ENCODE assay signal across 1 cellular context in the genomic region with DNA sequence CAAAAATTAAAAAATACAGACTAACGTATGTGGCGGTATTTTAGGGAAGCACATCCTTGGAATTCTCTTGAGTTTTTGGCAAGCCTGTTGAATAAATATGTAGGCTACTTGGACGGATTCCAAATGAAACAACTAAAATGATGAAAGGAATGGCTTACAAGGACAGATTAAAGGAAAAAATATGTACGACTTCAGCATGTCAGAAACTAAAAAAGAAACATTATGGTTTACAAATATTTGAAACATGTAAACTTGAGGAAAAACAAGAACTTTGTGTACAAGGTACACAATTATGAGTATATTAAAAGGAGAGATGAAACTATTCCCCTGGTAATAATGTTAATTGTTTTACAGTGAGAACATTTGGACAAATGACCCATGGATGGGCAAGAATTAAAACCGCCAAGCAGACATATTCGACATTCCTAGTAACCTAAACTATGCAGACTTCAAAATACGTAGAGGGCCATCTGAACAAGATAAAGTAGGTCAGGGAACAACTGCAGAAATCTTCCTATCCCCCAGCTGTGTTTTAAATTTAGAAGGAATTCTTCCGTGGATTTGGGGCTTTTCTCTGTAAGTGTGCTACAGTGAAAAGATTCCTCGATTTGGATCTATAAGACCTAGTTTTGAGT.
TF ChIP-seq lines count a peak whose summit lies in the region.

No MANE protein-coding gene starts in this region.

TF ChIP-seq in SK-N-SH, 30 proteins besides CTCF, POLR2A, EP300 and RAD21 (continued from another document):
- peak; percentile 49; the same call in 1 of the 2 replicates for TF ChIP-seq TCF12 (IDR thresholded peaks at IDR 0.05)
- 0 out of 2 replicates have a peak, but pooled peaks have one; percentile 62 for TF ChIP-seq TEAD4 (IDR thresholded peaks at IDR 0.05; ENCODE audit: borderline replicate concordance, insufficient read depth)
- no peak for TF ChIP-seq FOSL2 (IDR thresholded peaks at IDR 0.05; ENCODE audit: borderline replicate concordance, low read depth)
- TF ChIP-seq NFIC (IDR thresholded peaks at IDR 0.05; ENCODE audit: borderline replicate concordance) = peak; percentile 83
- TF ChIP-seq, protein P1, sequence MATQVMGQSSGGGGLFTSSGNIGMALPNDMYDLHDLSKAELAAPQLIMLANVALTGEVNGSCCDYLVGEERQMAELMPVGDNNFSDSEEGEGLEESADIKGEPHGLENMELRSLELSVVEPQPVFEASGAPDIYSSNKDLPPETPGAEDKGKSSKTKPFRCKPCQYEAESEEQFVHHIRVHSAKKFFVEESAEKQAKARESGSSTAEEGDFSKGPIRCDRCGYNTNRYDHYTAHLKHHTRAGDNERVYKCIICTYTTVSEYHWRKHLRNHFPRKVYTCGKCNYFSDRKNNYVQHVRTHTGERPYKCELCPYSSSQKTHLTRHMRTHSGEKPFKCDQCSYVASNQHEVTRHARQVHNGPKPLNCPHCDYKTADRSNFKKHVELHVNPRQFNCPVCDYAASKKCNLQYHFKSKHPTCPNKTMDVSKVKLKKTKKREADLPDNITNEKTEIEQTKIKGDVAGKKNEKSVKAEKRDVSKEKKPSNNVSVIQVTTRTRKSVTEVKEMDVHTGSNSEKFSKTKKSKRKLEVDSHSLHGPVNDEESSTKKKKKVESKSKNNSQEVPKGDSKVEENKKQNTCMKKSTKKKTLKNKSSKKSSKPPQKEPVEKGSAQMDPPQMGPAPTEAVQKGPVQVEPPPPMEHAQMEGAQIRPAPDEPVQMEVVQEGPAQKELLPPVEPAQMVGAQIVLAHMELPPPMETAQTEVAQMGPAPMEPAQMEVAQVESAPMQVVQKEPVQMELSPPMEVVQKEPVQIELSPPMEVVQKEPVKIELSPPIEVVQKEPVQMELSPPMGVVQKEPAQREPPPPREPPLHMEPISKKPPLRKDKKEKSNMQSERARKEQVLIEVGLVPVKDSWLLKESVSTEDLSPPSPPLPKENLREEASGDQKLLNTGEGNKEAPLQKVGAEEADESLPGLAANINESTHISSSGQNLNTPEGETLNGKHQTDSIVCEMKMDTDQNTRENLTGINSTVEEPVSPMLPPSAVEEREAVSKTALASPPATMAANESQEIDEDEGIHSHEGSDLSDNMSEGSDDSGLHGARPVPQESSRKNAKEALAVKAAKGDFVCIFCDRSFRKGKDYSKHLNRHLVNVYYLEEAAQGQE (IDR thresholded peaks at IDR 0.05; ENCODE audit: low read depth, low read length) = no peak
- TF ChIP-seq TAF1 (IDR thresholded peaks at IDR 0.05; ENCODE audit: borderline replicate concordance, low read depth, low read length) = no peak
- TF ChIP-seq, protein P2, sequence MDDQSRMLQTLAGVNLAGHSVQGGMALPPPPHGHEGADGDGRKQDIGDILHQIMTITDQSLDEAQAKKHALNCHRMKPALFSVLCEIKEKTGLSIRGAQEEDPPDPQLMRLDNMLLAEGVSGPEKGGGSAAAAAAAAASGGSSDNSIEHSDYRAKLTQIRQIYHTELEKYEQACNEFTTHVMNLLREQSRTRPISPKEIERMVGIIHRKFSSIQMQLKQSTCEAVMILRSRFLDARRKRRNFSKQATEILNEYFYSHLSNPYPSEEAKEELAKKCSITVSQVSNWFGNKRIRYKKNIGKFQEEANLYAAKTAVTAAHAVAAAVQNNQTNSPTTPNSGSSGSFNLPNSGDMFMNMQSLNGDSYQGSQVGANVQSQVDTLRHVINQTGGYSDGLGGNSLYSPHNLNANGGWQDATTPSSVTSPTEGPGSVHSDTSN (IDR thresholded peaks at IDR 0.05) = peak; percentile 43
- TF ChIP-seq JUND (IDR thresholded peaks at IDR 0.05) = 0 out of 2 replicates have a peak, but pooled peaks have one; percentile 8
- no peak for TF ChIP-seq IRF3 (IDR thresholded peaks at IDR 0.05; ENCODE audit: low read depth, low read length)
- TF ChIP-seq GATA2 (CRISPR knock-in tag; IDR thresholded peaks at IDR 0.05) = no peak
